8 cellular contexts compared by ENCODE assay signal in the genomic region with DNA sequence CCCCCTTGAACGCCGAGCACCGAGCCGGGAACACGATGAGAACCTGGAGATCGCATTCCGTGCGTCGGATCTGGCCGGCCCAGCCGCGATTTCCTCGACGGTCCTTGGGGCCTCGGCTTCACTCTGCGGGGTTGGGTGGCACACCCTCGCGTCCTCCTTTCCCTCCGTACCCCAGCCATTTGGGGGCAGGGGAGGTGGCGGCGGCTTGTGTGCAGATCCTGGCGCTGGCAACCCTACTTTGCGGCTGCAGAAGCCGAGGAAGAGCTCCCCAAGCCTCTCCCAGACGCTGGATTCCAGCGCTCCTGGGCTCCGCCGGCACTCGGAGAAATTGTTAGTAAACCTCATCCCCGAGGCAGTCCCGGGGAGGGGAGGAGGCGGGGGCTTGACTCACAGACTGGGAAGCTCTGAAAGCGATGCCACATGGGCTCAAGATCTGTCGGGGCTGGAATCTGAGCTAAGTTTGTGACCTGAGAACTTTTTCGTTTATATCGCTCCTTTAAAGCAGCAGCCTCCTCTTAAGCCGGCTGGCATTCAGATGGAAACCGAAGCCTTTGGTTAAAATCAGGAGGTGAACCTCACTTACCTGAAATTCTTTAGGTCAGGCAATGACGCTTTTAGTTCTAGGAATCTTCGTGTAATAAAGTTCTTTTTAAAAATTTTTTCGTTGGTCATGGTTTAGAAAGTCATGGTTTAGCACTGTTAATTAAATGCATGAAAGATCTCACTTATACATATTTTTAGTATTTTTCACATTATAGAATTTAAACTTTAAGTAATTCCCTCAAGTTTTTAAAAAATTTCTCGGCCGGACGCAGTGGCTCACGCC. TPM values are rescaled to one million over a fixed set of nuclear protein-coding genes. Genes with fewer than 3 reads are reported as not detected.
DNase-seq lines count a peak whose midpoint lies in the region; ATAC-seq and TF ChIP-seq lines count a peak whose summit lies in the region.

No MANE protein-coding gene starts in this region.

- H3K9me3 ChIP-seq in SK-N-SH, result no peaks in the 10 kb centered on the region

- H3K27me3 Mint-ChIP-seq in brain, result peaks cover 11% of the 10 kb centered on the region

- peaks cover 0 to 5% (median 0%) of the 10 kb centered on the region in 5 experiments for H3K9me3 Mint-ChIP-seq in brain

- H2AFZ ChIP-seq in SK-N-SH (ENCODE audit: low read depth), result peak overlapping the region; percentile 88

- no peaks in the 10 kb centered on the region for H3K9me2 ChIP-seq in SK-N-SH

- peaks cover 42% of the 10 kb centered on the region for H3K79me2 ChIP-seq in SK-N-SH (ENCODE audit: insufficient read depth)

- peak overlapping the region; percentile 55 to 90 for H3K27ac ChIP-seq in SK-N-SH (ENCODE audit: low read depth in 2 of 2, low read length in 1 of 2)
- peak overlapping the region; percentile 82 for H3K27ac ChIP-seq in rectal smooth muscle tissue (ENCODE audit: low read depth, low read length)

- peaks cover 0 to 5% of the 10 kb centered on the region in 2 experiments; a peak in 2 of 4 replicates for H3K4me1 ChIP-seq in SK-N-SH (ENCODE audit: control insufficient read depth in 1 of 2, insufficient read depth in 2 of 2, low read depth in 1 of 2, low read length in 1 of 2)
- H3K4me1 ChIP-seq in rectal smooth muscle tissue (ENCODE audit: control insufficient read depth, insufficient read depth, low read length), result no peaks in the 10 kb centered on the region

- H3K27ac Mint-ChIP-seq in brain, result peak overlapping the region in 4 of 5 experiments; percentile 58 to 83 (median 82)

- TF ChIP-seq EP300 in SK-N-SH (IDR thresholded peaks at IDR 0.05; ENCODE audit: borderline replicate concordance in 1 of 2, low read depth in 1 of 2, low read length in 1 of 2), result peak in 1 of 2 experiments; percentile 28; a peak in 1 of 4 replicates

- POLR2A ChIA-PET in SK-N-SH (lab: Yijun Ruan, JAX), result interaction anchor here (1.0 to 1.7 kb wide), 2 partner anchors 92 to 118 kb away, joined by 4 read pairs; partner anchors contain the start of genes TSPYL1 and TSPYL4

- H3K4me3 Mint-ChIP-seq in brain, result peak overlapping the region; percentile 90 to 95 (median 91)

- ATAC-seq in GM18867 (IDR thresholded peaks at IDR 0.05; ENCODE audit: unreplicated experiment), result peak; percentile 21
- ATAC-seq in HG03108 (IDR thresholded peaks at IDR 0.05; ENCODE audit: unreplicated experiment), result peak; percentile 4

- H3K4me3 ChIP-seq in SK-N-SH (ENCODE audit: low read depth in 2 of 2, low read length in 1 of 2) (peak overlapping the region; percentile 76 to 80), rectal smooth muscle tissue (ENCODE audit: low read length) (peak overlapping the region; percentile 89)

- no peaks in the 10 kb centered on the region for H3K36me3 Mint-ChIP-seq in brain

- peak overlapping the region; percentile 87 for H3K4me2 ChIP-seq in SK-N-SH

- peak; percentile 51 for DNase-seq in Ammon's horn (ENCODE audit: low spot score)
- peak; percentile 83 for DNase-seq in SK-N-SH
- DNase-seq in iPS DF 19.7 (ENCODE audit: low read depth, low spot score), result peak; percentile 45
- DNase-seq in NCI-H1694 (lab: John Stamatoyannopoulos, UW), result no peak

- no peaks in the 10 kb centered on the region for H4K20me1 ChIP-seq in SK-N-SH (ENCODE audit: insufficient read depth)

- H3K27me3 ChIP-seq in SK-N-SH (ENCODE audit: insufficient read depth) (no peaks in the 10 kb centered on the region), rectal smooth muscle tissue (ENCODE audit: control insufficient read depth, insufficient read depth, low read length) (no peaks in the 10 kb centered on the region)

- TF ChIP-seq CTCF in SK-N-SH (IDR thresholded peaks at IDR 0.05) (no peak), brain (conservative IDR thresholded peaks at IDR 0.05) (no peak)

- WGBS in SK-N-SH (ENCODE audit: low lambda C conversion rate), result 18% methylated on average over 30 of the region's 45 CpGs

- peak overlapping the region; percentile 88 for H3K9ac ChIP-seq in SK-N-SH
- peak overlapping the region; percentile 43 for H3K9ac ChIP-seq in rectal smooth muscle tissue (ENCODE audit: low read length)

- TF ChIP-seq RAD21 in SK-N-SH (IDR thresholded peaks at IDR 0.05; ENCODE audit: low read length), result no peak

- H3F3A ChIP-seq in SK-N-SH (replicated peaks; ENCODE audit: insufficient read depth), result peaks cover 6% of the 10 kb centered on the region

- H3K36me3 ChIP-seq in SK-N-SH (replicated peaks in 1 of 2; ENCODE audit: control insufficient read depth in 1 of 2, insufficient read depth in 2 of 2, low read length in 1 of 2), result peaks cover 0 to 3% of the 10 kb centered on the region in 2 experiments
- H3K36me3 ChIP-seq in rectal smooth muscle tissue (ENCODE audit: control insufficient read depth, insufficient read depth, low read length), result no peaks in the 10 kb centered on the region

- H3K4me1 Mint-ChIP-seq in brain, result peaks cover 33% of the 10 kb centered on the region

- CTCF ChIA-PET in SK-N-SH (lab: Yijun Ruan, JAX), result interaction anchor here (0.8 to 1.3 kb wide), 4 partner anchors 37 to 206 kb away, joined by 3 to 4 read pairs (median 4); no protein-coding TSS in a partner anchor

TF ChIP-seq in SK-N-SH, 30 proteins besides CTCF, POLR2A, EP300 and RAD21 (continues in another document):
- TF ChIP-seq GABPA (IDR thresholded peaks at IDR 0.05; ENCODE audit: low read depth) (no peak), RCOR1 (IDR thresholded peaks at IDR 0.05; ENCODE audit: low read length) (no peak), MAX (IDR thresholded peaks at IDR 0.05; ENCODE audit: low read depth) (peak; percentile 93), JUND (IDR thresholded peaks at IDR 0.05) (no peak; the same call in 1 of the 2 replicates), TEAD4 (IDR thresholded peaks at IDR 0.05; ENCODE audit: borderline replicate concordance, insufficient read depth) (0 out of 2 replicates have a peak, but pooled peaks have one; percentile 49), FOXJ3 (CRISPR knock-in tag; IDR thresholded peaks at IDR 0.05) (no peak), SMC3 (IDR thresholded peaks at IDR 0.05; ENCODE audit: low read depth, low read length) (no peak; the same call in 1 of the 2 replicates), SIN3A (IDR thresholded peaks at IDR 0.05; ENCODE audit: borderline replicate concordance, low read depth, low read length) (0 out of 2 replicates have a peak, but pooled peaks have one; percentile 59), MEF2A (IDR thresholded peaks at IDR 0.05; ENCODE audit: borderline replicate concordance, low read depth) (no peak), USF1 (IDR thresholded peaks at IDR 0.05; ENCODE audit: borderline replicate concordance, low read depth) (no peak), USF2 (IDR thresholded peaks at IDR 0.05; ENCODE audit: borderline replicate concordance, low read depth, low read length) (no peak), CHD2 (IDR thresholded peaks at IDR 0.05; ENCODE audit: low read length, partially characterized antibody) (no peak), GATA2 (CRISPR knock-in tag; IDR thresholded peaks at IDR 0.05) (no peak), RXRA (IDR thresholded peaks at IDR 0.05; ENCODE audit: borderline replicate concordance, low read depth) (no peak), ELF1 (IDR thresholded peaks at IDR 0.05) (0 out of 2 replicates have a peak, but pooled peaks have one; percentile 33), MXI1 (IDR thresholded peaks at IDR 0.05; ENCODE audit: low read depth, low read length) (peak; percentile 64; the same call in 1 of the 2 replicates), FOSL2 (IDR thresholded peaks at IDR 0.05; ENCODE audit: borderline replicate concordance, low read depth) (peak; percentile 54; the same call in 1 of the 2 replicates), TAF1 (IDR thresholded peaks at IDR 0.05; ENCODE audit: borderline replicate concordance, low read depth, low read length) (peak; percentile 47)
- TF ChIP-seq, protein P1, sequence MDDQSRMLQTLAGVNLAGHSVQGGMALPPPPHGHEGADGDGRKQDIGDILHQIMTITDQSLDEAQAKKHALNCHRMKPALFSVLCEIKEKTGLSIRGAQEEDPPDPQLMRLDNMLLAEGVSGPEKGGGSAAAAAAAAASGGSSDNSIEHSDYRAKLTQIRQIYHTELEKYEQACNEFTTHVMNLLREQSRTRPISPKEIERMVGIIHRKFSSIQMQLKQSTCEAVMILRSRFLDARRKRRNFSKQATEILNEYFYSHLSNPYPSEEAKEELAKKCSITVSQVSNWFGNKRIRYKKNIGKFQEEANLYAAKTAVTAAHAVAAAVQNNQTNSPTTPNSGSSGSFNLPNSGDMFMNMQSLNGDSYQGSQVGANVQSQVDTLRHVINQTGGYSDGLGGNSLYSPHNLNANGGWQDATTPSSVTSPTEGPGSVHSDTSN (IDR thresholded peaks at IDR 0.05), result no peak

RNA-seq across cellular contexts. Expression of gene DSE, which starts 0.8 kb away (rescaled TPM):
- polyA plus RNA-seq in SK-N-SH (2012; rRNA removed), result 12.7 and 17.4 TPM in 2 replicates
- 13.5 and 13.9 TPM in 2 replicates for polyA plus RNA-seq in SK-N-SH (2012; cell fraction: cytosol; rRNA removed)
- 19.6 and 19.8 TPM in 2 replicates for polyA plus RNA-seq in SK-N-SH (2012; cell fraction: nucleus; rRNA removed)
- polyA plus RNA-seq in brain (ENCODE audit: insufficient read depth, low read depth, low replicate concordance), result 9.8 TPM
